In genomic region chr4:26081795-26082498, GRCh38 we compare ENCODE assay signal across 8 cellular contexts.
DNase-seq lines count a peak whose midpoint lies in the region; ATAC-seq and TF ChIP-seq lines count a peak whose summit lies in the region.

No MANE protein-coding gene starts in this region.

- in situ Hi-C loops in astrocyte of the cerebellum (cut with HindIII; ENCODE audit: low sequenced_read_pairs), result no loop called here

- ATAC-seq in HG02798 (IDR thresholded peaks at IDR 0.05; ENCODE audit: poor library complexity, unreplicated experiment), result peak; percentile 38
- peak; percentile 57 for ATAC-seq in stimulated activated naive CD8-positive, alpha-beta T cell treated with anti-CD3 and anti-CD28 coated beads, Interleukin-15, Interleukin-2, amounts not matched to agents 100 U/mL and 50 U/mL, for 24 hours

- H3K4me3 ChIP-seq in astrocyte of the cerebellum (ENCODE audit: low read depth, low read length), result no peak overlapping the region

- peak; percentile 45 for TF ChIP-seq CTCF in astrocyte of the cerebellum (IDR thresholded peaks at IDR 0.05; ENCODE audit: low read depth, low read length, missing control alignments)

- peak; percentile 78 for DNase-seq in DMS53 (lab: John Stamatoyannopoulos, UW)
- DNase-seq in NCI-H69 (lab: John Stamatoyannopoulos, UW), result peak; percentile 79
- no peak for DNase-seq in astrocyte of the cerebellum (ENCODE audit: low read depth)
- peak; percentile 58 for DNase-seq in iPS-NIHi11 (ENCODE audit: low spot score)
- no peak for DNase-seq in stimulated activated naive CD8-positive, alpha-beta T cell treated with anti-CD3 and anti-CD28 coated beads, Interleukin-15, Interleukin-2, amounts not matched to agents 100 U/mL and 50 U/mL, for 24 hours
- DNase-seq in dedifferentiated amniotic fluid mesenchymal stem cell (ENCODE audit: extremely low spot score), result no peak
- no peak for DNase-seq in ureter (ENCODE audit: low spot score)

Comparison
In these comparisons a context has a peak if more than half of its experiments do, and no peak if none do; other contexts are left out.
1. DNase-seq: peak in DMS53 (single experiment), NCI-H69 (single experiment) and iPS-NIHi11 (single experiment); none in astrocyte of the cerebellum (single experiment), stimulated activated naive CD8-positive, alpha-beta T cell treated with anti-CD3 and anti-CD28 coated beads, Interleukin-15, Interleukin-2, amounts not matched to agents 100 U/mL and 50 U/mL, for 24 hours (single experiment), dedifferentiated amniotic fluid mesenchymal stem cell (single experiment) and ureter (single experiment).